ENCODE assay signal across 22 cellular contexts in genomic region chr1:145906954-145907755, GRCh38. TPM values are rescaled to one million over a fixed set of nuclear protein-coding genes. Genes with fewer than 3 reads are reported as not detected.
DNase-seq lines count a peak whose midpoint lies in the region; ATAC-seq and TF ChIP-seq lines count a peak whose summit lies in the region.
"Had no signal": no experiment of that assay in that cellular context is flagged by ENCODE, and none has a peak within 500 bp of the region (broad histone marks: within the 10 kb centered on the region; RNA-seq: fewer than 3 reads in every experiment).

No MANE protein-coding gene starts in this region.

- DNase-seq in left ventricle myocardium inferior, result no peak
- no peak for DNase-seq in Right ventricle myocardium inferior (ENCODE audit: missing footprints)
- DNase-seq in fibroblast of the aortic adventitia (ENCODE audit: low read depth), result peak; percentile 30
- DNase-seq in upper lobe of right lung, result peak; percentile 29
- DNase-seq in MV-4-11 (lab: John Stamatoyannopoulos, UW), result no peak
- no peak for DNase-seq in GDM1 (lab: John Stamatoyannopoulos, UW)
- DNase-seq: activated CD4-positive, CD25-positive, alpha-beta regulatory T cell treated with anti-CD3 and anti-CD28 coated beads, Interleukin-2, amount 50 U/mL, for 72 hours; activated CD8-positive, alpha-beta memory T cell treated with anti-CD3 and anti-CD28 coated beads, Interleukin-2, amount 50 U/mL, for 48 hours; activated naive CD8-positive, alpha-beta T cell treated with anti-CD3 and anti-CD28 coated beads for 36 hours; colonic mucosa; COR-L47; foreskin keratinocyte; immature natural killer cell; KBM-7; NCI-H1436 treated with DMSO at 0.1 percent for 48 hours; NCI-H510A treated with DMSO at 0.1 percent for 48 hours; PC-9; stimulated activated CD8-positive, alpha-beta memory T cell treated with anti-CD3 and anti-CD28 coated beads, Interleukin-4, amount 100 ng/mL, for 48 hours had no signal

- ATAC-seq in Right ventricle myocardium inferior (no peak), upper lobe of right lung (no peak)
- ATAC-seq: foreskin keratinocyte had no signal

- no peak for TF ChIP-seq CTCF in left ventricle myocardium inferior (IDR thresholded peaks at IDR 0.05; ENCODE audit: borderline replicate concordance)
- TF ChIP-seq CTCF in fibroblast of the aortic adventitia (IDR thresholded peaks at IDR 0.05; ENCODE audit: insufficient read depth, low read length), result no peak
- TF ChIP-seq CTCF in upper lobe of right lung (IDR thresholded peaks at IDR 0.05), result no peak

- H3K4me3 ChIP-seq in left ventricle myocardium inferior (no peak overlapping the region), fibroblast of the aortic adventitia (ENCODE audit: low read depth, low read length) (no peak overlapping the region), upper lobe of right lung (no peak overlapping the region)
- H3K4me3 ChIP-seq: colonic mucosa, PC-9, tibial nerve had no signal

- intact Hi-C loops in left ventricle myocardium inferior (cut with micrococcal nuclease), result no loop called here
- intact Hi-C loops in Right ventricle myocardium inferior (cut with DNase I), result no loop called here
- intact Hi-C loops in upper lobe of right lung (cut with DNase I), result no loop called here

- H3K4me1 ChIP-seq in left ventricle myocardium inferior (peaks cover 28% of the 10 kb centered on the region), upper lobe of right lung (no peaks in the 10 kb centered on the region)
- H3K4me1 ChIP-seq: colonic mucosa had no signal

- H3K9me3 ChIP-seq in left ventricle myocardium inferior (replicated peaks) (no peaks in the 10 kb centered on the region), upper lobe of right lung (no peaks in the 10 kb centered on the region)
- H3K9me3 ChIP-seq: colonic mucosa, tibial nerve had no signal

- H3K36me3 ChIP-seq in left ventricle myocardium inferior (peaks cover 14% of the 10 kb centered on the region), upper lobe of right lung (peaks cover 17% of the 10 kb centered on the region)
- H3K36me3 ChIP-seq: colonic mucosa had no signal

- H3K27ac ChIP-seq in left ventricle myocardium inferior (replicated peaks) (peak overlapping the region; percentile 70), upper lobe of right lung (no peak overlapping the region)
- H3K27ac ChIP-seq: colonic mucosa, foreskin keratinocyte, PC-9 had no signal

- H3K27me3 ChIP-seq in left ventricle myocardium inferior (ENCODE audit: low read depth), result no peaks in the 10 kb centered on the region
- H3K27me3 ChIP-seq in upper lobe of right lung, result no peaks in the 10 kb centered on the region
- H3K27me3 ChIP-seq: colonic mucosa, foreskin keratinocyte, tibial nerve had no signal

RNA-seq across cellular contexts. Expression of gene ITGA10, which starts 2.7 kb away (rescaled TPM):
- total RNA-seq in left ventricle myocardium inferior, result 3.7 TPM
- 0.73 TPM for total RNA-seq in Right ventricle myocardium inferior
- total RNA-seq in fibroblast of the aortic adventitia (ENCODE audit: low replicate concordance), result 2.0 and 28.3 TPM in 2 replicates
- total RNA-seq in upper lobe of right lung, result 10.8 TPM

RNA-seq across cellular contexts. Expression of gene PEX11B, which starts 11.4 kb away (rescaled TPM):
- 24.4 TPM for total RNA-seq in left ventricle myocardium inferior
- total RNA-seq in Right ventricle myocardium inferior, result 19.2 TPM
- total RNA-seq in fibroblast of the aortic adventitia (ENCODE audit: low replicate concordance), result 26.8 and 33.4 TPM in 2 replicates
- total RNA-seq in upper lobe of right lung, result 31.0 TPM

RNA-seq across cellular contexts. Expression of gene RBM8A, which starts 20.1 kb away (rescaled TPM):
- total RNA-seq in left ventricle myocardium inferior (64.4 TPM), Right ventricle myocardium inferior (63.6 TPM), fibroblast of the aortic adventitia (ENCODE audit: low replicate concordance) (111 and 583 TPM in 2 replicates), upper lobe of right lung (102 TPM)

RNA-seq across cellular contexts. Expression of gene ANKRD35, which starts 21.5 kb away (rescaled TPM):
- total RNA-seq in left ventricle myocardium inferior (0.77 TPM), Right ventricle myocardium inferior (1.1 TPM), fibroblast of the aortic adventitia (ENCODE audit: low replicate concordance) (3.2 and 3.9 TPM in 2 replicates), upper lobe of right lung (1.6 TPM)
- total RNA-seq: A673, H4, mononuclear cell had no signal

RNA-seq across cellular contexts. Expression of gene PIAS3, which starts 48.3 kb away (rescaled TPM):
- total RNA-seq in left ventricle myocardium inferior, result 14.6 TPM
- 15.7 TPM for total RNA-seq in Right ventricle myocardium inferior
- 6.4 and 24.6 TPM in 2 replicates for total RNA-seq in fibroblast of the aortic adventitia (ENCODE audit: low replicate concordance)
- 29.2 TPM for total RNA-seq in upper lobe of right lung

Comparison
In these comparisons a context has a peak if more than half of its experiments do, and no peak if none do; other contexts are left out.
1. DNase-seq: peak in fibroblast of the aortic adventitia (single experiment) and upper lobe of right lung (single experiment); none in left ventricle myocardium inferior (single experiment), Right ventricle myocardium inferior (single experiment), MV-4-11 (single experiment) and GDM1 (single experiment).